23 cellular contexts compared by ENCODE assay signal in genomic region chr5:93596310-93596675, GRCh38. TPM values are rescaled to one million over a fixed set of nuclear protein-coding genes. Genes with fewer than 3 reads are reported as not detected.
A peak's percentile ranks its signal among the peaks of the same experiment; 100 is the strongest.
DNase-seq lines count a peak whose midpoint lies in the region; ATAC-seq, FAIRE-seq and TF ChIP-seq lines count a peak whose summit lies in the region.
"Had no signal": no experiment of that assay in that cellular context is flagged by ENCODE, and none has a peak within 500 bp of the region (broad histone marks: within the 10 kb centered on the region; RNA-seq: fewer than 3 reads in every experiment).

No MANE protein-coding gene starts in this region.

- H3K9me3 ChIP-seq in HepG2 (ENCODE audit: low read length) = no peaks in the 10 kb centered on the region
- no peaks in the 10 kb centered on the region for H3K9me3 ChIP-seq in right lobe of liver
- no peaks in the 10 kb centered on the region for H3K9me3 ChIP-seq in gastroesophageal sphincter
- H3K9me3 ChIP-seq: gastrocnemius medialis, mucosa of descending colon, thyroid gland had no signal

- intact Hi-C loops in HepG2 (cut with micrococcal nuclease; ENCODE audit: unreplicated experiment) (no loop called here), right lobe of liver (cut with DNase I) (no loop called here)

- TF ChIP-seq EP300 in HepG2 (IDR thresholded peaks at IDR 0.05; ENCODE audit: low read depth in 2 of 2, low read length in 2 of 2) = no peak
- no peak for TF ChIP-seq EP300 in HepG2 (CRISPR knock-in tag; IDR thresholded peaks at IDR 0.05; ENCODE audit: borderline replicate concordance)
- TF ChIP-seq EP300 in gastroesophageal sphincter (IDR thresholded peaks at IDR 0.05) = no peak

- H3K36me3 ChIP-seq in HepG2 (replicated peaks in 1 of 2; ENCODE audit: control insufficient read depth in 1 of 2, insufficient read depth in 2 of 2, low read length in 2 of 2) (peaks cover 5 to 22% of the 10 kb centered on the region in 2 experiments), right lobe of liver (no peaks in the 10 kb centered on the region), gastroesophageal sphincter (peaks cover 0 to 31% of the 10 kb centered on the region in 2 donors)
- H3K36me3 ChIP-seq: gastrocnemius medialis, thyroid gland had no signal

- TF ChIP-seq RAD21 in HepG2 (CRISPR knock-in tag; IDR thresholded peaks at IDR 0.05) = no peak

- H3K4me2 ChIP-seq in HepG2 (ENCODE audit: low read depth, low read length) = no peak overlapping the region

- DNase-seq in HepG2 (ENCODE audit: low spot score) = no peak
- no peak for DNase-seq in right lobe of liver
- DNase-seq in astrocyte of the hippocampus (ENCODE audit: low read depth, low spot score) = peak; percentile 8
- DNase-seq in left kidney (ENCODE audit: low read depth, low spot score) = peak; percentile 31
- no peak for DNase-seq in GM03348 (ENCODE audit: low spot score)
- DNase-seq in T-helper 2 cell = no peak
- DNase-seq: activated CD8-positive, alpha-beta T cell treated with anti-CD3 and anti-CD28 coated beads, Interleukin-2, amount 10 ng/mL, durations not matched to agents 7 days and 5 days; activated T-cell treated with anti-CD3 and anti-CD28 coated beads, Interleukin-2, amount 50 U/mL, for 72 hours; CD8-positive, alpha-beta memory T cell; gastrocnemius medialis; left ventricle myocardium superior; NCI-H1092 treated with DMSO at 0.1 percent for 48 hours; NCI-H510A treated with DMSO at 0.1 percent for 48 hours; nucleus accumbens; SHP77 treated with DMSO at 0.1 percent for 48 hours; thyroid gland had no signal

- TF ChIP-seq CTCF in HepG2 (CRISPR knock-in tag; IDR thresholded peaks at IDR 0.05) = no peak
- TF ChIP-seq CTCF in right lobe of liver (IDR thresholded peaks at IDR 0.05) = no peak
- no peak for TF ChIP-seq CTCF in gastroesophageal sphincter (IDR thresholded peaks at IDR 0.05)

- H4K20me1 ChIP-seq in HepG2 (ENCODE audit: insufficient read depth, low read length) = peaks cover 19% of the 10 kb centered on the region; the same call in 1 of the 2 replicates

- H3K4me3 ChIP-seq in HepG2 (replicated peaks in 1 of 3; ENCODE audit: insufficient read depth in 1 of 3, low read depth in 2 of 3, low read length in 3 of 3) (no peak overlapping the region), right lobe of liver (no peak overlapping the region), gastroesophageal sphincter (no peak overlapping the region)
- H3K4me3 ChIP-seq: gastrocnemius medialis, mucosa of descending colon, thyroid gland had no signal

- peaks cover 0 to 11% of the 10 kb centered on the region in 2 experiments; a peak in 1 of 5 replicates for H3K27me3 ChIP-seq in HepG2 (ENCODE audit: control insufficient read depth in 1 of 2, insufficient read depth in 2 of 2, low read length in 2 of 2)
- H3K27me3 ChIP-seq in right lobe of liver = no peaks in the 10 kb centered on the region
- H3K27me3 ChIP-seq in gastroesophageal sphincter = peaks cover 11% of the 10 kb centered on the region

- BruUV-seq in HepG2 (replicated peaks; lab: Mats Ljungman, UMichigan) = no TSS peak

- POLR2A ChIA-PET in HepG2 (lab: Yijun Ruan, JAX) = no interaction called here

- H3K79me2 ChIP-seq in HepG2 (ENCODE audit: insufficient read depth, low read length) = peaks cover under 1% of the 10 kb centered on the region

- 96% methylated on average over 8 of the region's 14 CpGs for WGBS in HepG2 (ENCODE audit: low lambda C conversion rate)
- WGBS in right lobe of liver (ENCODE audit: insufficient coverage, low coverage, low lambda C conversion rate, missing lambda C conversion rate) = 24% methylated on average over 5 of the region's 14 CpGs
- WGBS in gastroesophageal sphincter (ENCODE audit: low coverage in 1 of 2), 2 donors = 68 to 81% methylated on average over 3 of the region's 14 CpGs

- FAIRE-seq in HepG2 (lab: Jason Lieb, UNC) = no peak
- FAIRE-seq: bronchial epithelial cell had no signal

- H3K4me1 ChIP-seq in HepG2 (ENCODE audit: insufficient read depth, low read length) (peaks cover 37% of the 10 kb centered on the region), right lobe of liver (no peaks in the 10 kb centered on the region), gastroesophageal sphincter (peaks cover 0 to 5% (median 0%) of the 10 kb centered on the region in 3 donors)
- H3K4me1 ChIP-seq: gastrocnemius medialis had no signal

- in situ Hi-C loops in HepG2 (cut with HindIII; ENCODE audit: extremely low pct_ligation_motif_present, low pct_unique_long_range_greater_than_20kb) = no loop called here

- no peak overlapping the region for H2AFZ ChIP-seq in HepG2 (ENCODE audit: low read length)

- H3K27ac ChIP-seq in HepG2 (ENCODE audit: extremely low read length, insufficient read depth, low read length) = no peak overlapping the region
- H3K27ac ChIP-seq in right lobe of liver = no peak overlapping the region
- H3K27ac ChIP-seq in gastroesophageal sphincter = peak overlapping the region in 1 of 4 donors; percentile 83
- H3K27ac ChIP-seq: gastrocnemius medialis, thyroid gland had no signal

- no peak for TF ChIP-seq POLR2A in HepG2 (IDR thresholded peaks at IDR 0.05; ENCODE audit: insufficient read depth in 1 of 2, low read depth in 2 of 2, low read length in 2 of 2)
- no peak for TF ChIP-seq POLR2A in right lobe of liver (IDR thresholded peaks at IDR 0.05)
- no peak for TF ChIP-seq POLR2A in gastroesophageal sphincter (IDR thresholded peaks at IDR 0.05)

- no peak overlapping the region for H3K9ac ChIP-seq in HepG2 (ENCODE audit: insufficient read depth, low read depth, low read length)

- CTCF ChIA-PET in HepG2 (lab: Yijun Ruan, JAX; ENCODE audit: low intra/inter-chr PET ratio, low total read pairs) = interaction anchor here (1.5 kb wide), 1 partner anchor 205 kb away, joined by 6 read pairs; no protein-coding TSS in a partner anchor

- ATAC-seq in HepG2 (peak; percentile 8), right lobe of liver (no peak), gastroesophageal sphincter (no peak), HG02763 (IDR thresholded peaks at IDR 0.05; ENCODE audit: unreplicated experiment) (no peak)
- ATAC-seq: activated CD8-positive, alpha-beta T cell treated with anti-CD3 and anti-CD28 coated beads, Interleukin-2, amount 10 ng/mL, durations not matched to agents 7 days and 5 days; gastrocnemius medialis; left ventricle myocardium superior; sciatic nerve; stimulated activated memory B cell treated with anti-CD40 and anti-IgM and Interleukin-4, amounts not matched to agents 10 μg/mL and 1 μg/mL and 100 μg/mL, for 72 hours had no signal

RNA-seq across cellular contexts. Expression of gene NR2F1, which starts 13.3 kb away (rescaled TPM):
- total RNA-seq in HepG2 (2016; rRNA removed; fragmentation: Illumina TruSeq; extraction: Trizol) (14.0 and 17.1 TPM in 2 replicates), right lobe of liver (10 to 100 TPM in 2 of 6 experiments, 1 to 10 TPM in 4; 5.3 to 12.1 (median 9.4) TPM), gastroesophageal sphincter (100 to 1,000 TPM in 1 of 4 donors, 10 to 100 TPM in 3; 29.4 to 111 (median 37.8) TPM)
- 4.3 and 4.6 TPM in 2 replicates for total RNA-seq in HepG2 (2016; cell fraction: cytosol; rRNA removed; fragmentation: Illumina TruSeq; extraction: Trizol; ENCODE audit: low read depth)
- total RNA-seq in HepG2 (2016; cell fraction: insoluble cytoplasmic fraction; rRNA removed; fragmentation: Illumina TruSeq; extraction: Trizol) = 12.7 and 15.6 TPM in 2 replicates
- 12.0 and 12.1 TPM in 2 replicates for total RNA-seq in HepG2 (2016; cell fraction: membrane; rRNA removed; fragmentation: Illumina TruSeq; extraction: Trizol)
- 14.7 and 16.7 TPM in 2 replicates for total RNA-seq in HepG2 (2016; cell fraction: nucleus; rRNA removed; fragmentation: Illumina TruSeq; extraction: Trizol)
- polyA plus RNA-seq in HepG2 (2011; rRNA removed) = 59.7 and 76.5 TPM in 2 replicates
- polyA plus RNA-seq in HepG2 (2011; cell fraction: cytosol; rRNA removed) = 48.3 and 60.7 TPM in 2 replicates
- polyA plus RNA-seq in HepG2 (2011; cell fraction: nucleus; rRNA removed) = 179 and 207 TPM in 2 replicates
- polyA plus RNA-seq in HepG2 (2012) = 28.9 and 65.9 TPM in 2 replicates
- polyA plus RNA-seq in HepG2 (2016; cell fraction: cytosol; fragmentation: Illumina TruSeq; extraction: Trizol; ENCODE audit: low read depth) = 1.4 and 2.1 TPM in 2 replicates
- 16.0 and 19.7 TPM in 2 replicates for polyA plus RNA-seq in HepG2 (2016; cell fraction: insoluble cytoplasmic fraction; fragmentation: Illumina TruSeq; extraction: Trizol; ENCODE audit: low read depth)
- 4.8 and 5.9 TPM in 2 replicates for polyA plus RNA-seq in HepG2 (2016; cell fraction: membrane; fragmentation: Illumina TruSeq; extraction: Trizol; ENCODE audit: low read depth)
- polyA plus RNA-seq in HepG2 (2016; cell fraction: nucleus; fragmentation: Illumina TruSeq; extraction: Trizol; ENCODE audit: insufficient read depth, low read depth) = 37.8 and 39.6 TPM in 2 replicates
- 62.1 and 114 TPM in 2 replicates for polyA minus RNA-seq in HepG2 (2011; rRNA and poly(A)+ RNA removed; ENCODE audit: low replicate concordance)
- 46.9 and 57.0 TPM in 2 replicates for polyA minus RNA-seq in HepG2 (2011; cell fraction: cytosol; rRNA and poly(A)+ RNA removed)
- polyA minus RNA-seq in HepG2 (2011; cell fraction: nucleus; rRNA and poly(A)+ RNA removed) = 29.7 and 42.6 TPM in 2 replicates
- total RNA-seq: activated CD8-positive, alpha-beta T cell treated with anti-CD3 and anti-CD28 coated beads, Interleukin-2, amount 10 ng/mL, durations not matched to agents 7 days and 5 days; activated T-cell treated with anti-CD3 and anti-CD28 coated beads, Interleukin-2, amount 50 U/mL, for 72 hours; CD8-positive, alpha-beta memory T cell; T-helper 1 cell treated with Interleukin-12 subunit alpha and Interleukin-12 subunit beta and Interleukin-4 antibody, amounts not matched to agents 30 ng/mL and 1 ng/mL, for 36 hours had no signal
- polyA plus RNA-seq: CD8-positive, alpha-beta memory T cell had no signal

RNA-seq across cellular contexts. Expression of gene NR2F1-AS1, which starts 15.3 kb away (rescaled TPM):
- total RNA-seq in HepG2 (2016; rRNA removed; fragmentation: Illumina TruSeq; extraction: Trizol) (2.1 and 2.8 TPM in 2 replicates), right lobe of liver (1 to 10 TPM; 1.2 to 3.8 (median 2.3) TPM), gastroesophageal sphincter (10 to 100 TPM in 2 of 4 donors, 1 to 10 TPM in 2; 6.0 to 48.1 (median 14.4) TPM)
- total RNA-seq in HepG2 (2016; cell fraction: cytosol; rRNA removed; fragmentation: Illumina TruSeq; extraction: Trizol; ENCODE audit: low read depth) = 2.5 and 2.7 TPM in 2 replicates
- 0.64 and 1.1 TPM in 2 replicates for total RNA-seq in HepG2 (2016; cell fraction: insoluble cytoplasmic fraction; rRNA removed; fragmentation: Illumina TruSeq; extraction: Trizol)
- total RNA-seq in HepG2 (2016; cell fraction: membrane; rRNA removed; fragmentation: Illumina TruSeq; extraction: Trizol) = 3.5 and 3.7 TPM in 2 replicates
- total RNA-seq in HepG2 (2016; cell fraction: nucleus; rRNA removed; fragmentation: Illumina TruSeq; extraction: Trizol) = 3.5 and 4.9 TPM in 2 replicates
- 2.8 and 3.1 TPM in 2 replicates for polyA plus RNA-seq in HepG2 (2011; rRNA removed)
- polyA plus RNA-seq in HepG2 (2011; cell fraction: cytosol; rRNA removed) = 1.1 and 2.4 TPM in 2 replicates
- polyA plus RNA-seq in HepG2 (2011; cell fraction: nucleus; rRNA removed) = 2.9 and 5.9 TPM in 2 replicates
- 5.1 and 7.3 TPM in 2 replicates for polyA plus RNA-seq in HepG2 (2012)
- 3.6 and 4.1 TPM in 2 replicates for polyA plus RNA-seq in HepG2 (2016; cell fraction: cytosol; fragmentation: Illumina TruSeq; extraction: Trizol; ENCODE audit: low read depth)
- 0.48 and 2.3 TPM in 2 replicates for polyA plus RNA-seq in HepG2 (2016; cell fraction: insoluble cytoplasmic fraction; fragmentation: Illumina TruSeq; extraction: Trizol; ENCODE audit: low read depth)
- polyA plus RNA-seq in HepG2 (2016; cell fraction: membrane; fragmentation: Illumina TruSeq; extraction: Trizol; ENCODE audit: low read depth) = 2.6 and 5.7 TPM in 2 replicates
- 2.3 and 2.9 TPM in 2 replicates for polyA plus RNA-seq in HepG2 (2016; cell fraction: nucleus; fragmentation: Illumina TruSeq; extraction: Trizol; ENCODE audit: insufficient read depth, low read depth)
- polyA minus RNA-seq in HepG2 (2011; rRNA and poly(A)+ RNA removed; ENCODE audit: low replicate concordance) = 2.2 and 4.6 TPM in 2 replicates
- polyA minus RNA-seq in HepG2 (2011; cell fraction: cytosol; rRNA and poly(A)+ RNA removed) = 2.1 TPM in 1 of 2 replicates, not detected in the other
- 27.3 and 33.1 TPM in 2 replicates for polyA minus RNA-seq in HepG2 (2011; cell fraction: nucleus; rRNA and poly(A)+ RNA removed)
- total RNA-seq: activated CD8-positive, alpha-beta T cell treated with anti-CD3 and anti-CD28 coated beads, Interleukin-2, amount 10 ng/mL, durations not matched to agents 7 days and 5 days; CD8-positive, alpha-beta memory T cell; T-helper 1 cell treated with Interleukin-12 subunit alpha and Interleukin-12 subunit beta and Interleukin-4 antibody, amounts not matched to agents 30 ng/mL and 1 ng/mL, for 36 hours had no signal
- polyA plus RNA-seq: CD8-positive, alpha-beta memory T cell had no signal

Comparison
In these comparisons a context has a peak if more than half of its experiments do, and no peak if none do; other contexts are left out.
1. DNase-seq: peak in astrocyte of the hippocampus (single experiment) and left kidney (single experiment); none in HepG2 (single experiment), right lobe of liver (0 of 3), GM03348 (single experiment) and T-helper 2 cell (0 of 5).